In the genomic region with DNA sequence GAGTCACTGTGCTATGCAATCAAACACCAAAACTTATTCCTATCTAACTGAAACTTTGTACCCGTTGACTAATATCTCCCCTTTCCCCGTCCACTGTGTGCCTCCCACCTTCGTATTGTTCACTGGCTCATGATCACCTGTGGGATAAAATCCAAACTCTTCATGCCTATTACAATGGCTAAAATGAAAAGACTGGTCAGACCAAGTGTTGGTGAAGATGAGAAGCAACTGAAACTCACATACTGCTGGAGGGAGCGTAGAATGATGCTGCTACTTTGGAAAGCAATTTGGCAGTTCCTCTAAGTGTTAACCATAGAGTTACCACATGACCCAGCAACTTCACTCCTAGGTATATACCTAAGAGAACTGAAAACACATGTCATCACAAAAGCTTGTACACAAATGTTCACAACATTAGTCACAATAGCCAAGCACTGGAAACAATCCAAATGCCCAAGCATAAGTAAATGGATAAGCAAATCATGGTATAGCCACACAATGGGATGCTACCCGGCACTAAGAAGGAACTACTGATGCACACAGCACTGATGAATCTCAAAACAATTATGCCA, we compare ENCODE assay signal across 20 cellular contexts. TPM values are rescaled to one million over a fixed set of nuclear protein-coding genes. Genes with fewer than 3 reads are reported as not detected.
DNase-seq lines count a peak whose midpoint lies in the region; ATAC-seq and TF ChIP-seq lines count a peak whose summit lies in the region.
"Had no signal": no experiment of that assay in that cellular context is flagged by ENCODE, and none has a peak within 500 bp of the region (broad histone marks: within the 10 kb centered on the region; RNA-seq: fewer than 3 reads in every experiment).

No MANE protein-coding gene starts in this region.

- CTCF ChIA-PET in activated CD4-positive, alpha-beta memory T cell treated with anti-CD3 and anti-CD28 coated beads for 36 hours (lab: Charles Lee): no interaction called here
- CTCF ChIA-PET in activated CD4-positive, alpha-beta memory T cell treated with anti-CD3 and anti-CD28 coated beads, Interleukin-2, amount 10 ng/mL, durations not matched to agents 7 days and 5 days (lab: Charles Lee): interaction anchor here (5.6 kb wide), 1 partner anchor 164 kb away, joined by 71 read pairs; the partner anchor contains the start of gene SMIM29

- H3K9me3 Mint-ChIP-seq in activated CD4-positive, alpha-beta memory T cell treated with anti-CD3 and anti-CD28 coated beads for 36 hours: no peaks in the 10 kb centered on the region
- H3K9me3 Mint-ChIP-seq in activated CD4-positive, alpha-beta memory T cell treated with anti-CD3 and anti-CD28 coated beads, Interleukin-2, amount 10 ng/mL, durations not matched to agents 7 days and 5 days: no peaks in the 10 kb centered on the region
- H3K9me3 Mint-ChIP-seq in osteocyte (ENCODE audit: unreplicated experiment): no peaks in the 10 kb centered on the region
- H3K9me3 Mint-ChIP-seq: naive thymus-derived CD8-positive, alpha-beta T cell had no signal

- no peak overlapping the region for H3K4me3 Mint-ChIP-seq in activated CD4-positive, alpha-beta memory T cell treated with anti-CD3 and anti-CD28 coated beads for 36 hours
- no peak overlapping the region for H3K4me3 Mint-ChIP-seq in activated CD4-positive, alpha-beta memory T cell treated with anti-CD3 and anti-CD28 coated beads, Interleukin-2, amount 10 ng/mL, durations not matched to agents 7 days and 5 days
- H3K4me3 Mint-ChIP-seq in osteocyte (ENCODE audit: unreplicated experiment): no peak overlapping the region
- H3K4me3 Mint-ChIP-seq: naive thymus-derived CD8-positive, alpha-beta T cell had no signal

- peaks cover 7% of the 10 kb centered on the region for H3K4me1 ChIP-seq in RWPE2 (ENCODE audit: insufficient read depth, poor library complexity, severe bottlenecking)

- H3K9me3 ChIP-seq in RWPE2 (ENCODE audit: severe bottlenecking): no peaks in the 10 kb centered on the region
- H3K9me3 ChIP-seq: BLaER1 had no signal

- TF ChIP-seq CTCF in RWPE2 (IDR thresholded peaks at IDR 0.05; ENCODE audit: poor library complexity, severe bottlenecking): no peak
- no peak for TF ChIP-seq CTCF in choroid plexus epithelial cell (conservative IDR thresholded peaks at IDR 0.05; ENCODE audit: low read depth, low read length)
- no peak for TF ChIP-seq CTCF in osteocyte (IDR thresholded peaks at IDR 0.05)

- POLR2A ChIA-PET in activated CD4-positive, alpha-beta memory T cell treated with anti-CD3 and anti-CD28 coated beads for 36 hours (lab: Charles Lee): no interaction called here
- POLR2A ChIA-PET in activated CD4-positive, alpha-beta memory T cell treated with anti-CD3 and anti-CD28 coated beads, Interleukin-2, amount 10 ng/mL, durations not matched to agents 7 days and 5 days (lab: Charles Lee): no interaction called here

- H3K27me3 Mint-ChIP-seq in activated CD4-positive, alpha-beta memory T cell treated with anti-CD3 and anti-CD28 coated beads for 36 hours: no peaks in the 10 kb centered on the region
- H3K27me3 Mint-ChIP-seq in activated CD4-positive, alpha-beta memory T cell treated with anti-CD3 and anti-CD28 coated beads, Interleukin-2, amount 10 ng/mL, durations not matched to agents 7 days and 5 days: no peaks in the 10 kb centered on the region
- H3K27me3 Mint-ChIP-seq in osteocyte (ENCODE audit: unreplicated experiment): no peaks in the 10 kb centered on the region
- H3K27me3 Mint-ChIP-seq: naive thymus-derived CD8-positive, alpha-beta T cell had no signal

- H3K36me3 ChIP-seq in RWPE2 (ENCODE audit: low read depth): peaks cover 19% of the 10 kb centered on the region

- H3K27ac ChIP-seq in RWPE2 (ENCODE audit: poor library complexity, severe bottlenecking): no peak overlapping the region
- H3K27ac ChIP-seq: BLaER1, brain microvascular endothelial cell, hepatocyte, SK-N-MC had no signal

- intact Hi-C loops in activated CD4-positive, alpha-beta memory T cell treated with anti-CD3 and anti-CD28 coated beads for 36 hours (cut with micrococcal nuclease): no loop called here

- H3K36me3 Mint-ChIP-seq in activated CD4-positive, alpha-beta memory T cell treated with anti-CD3 and anti-CD28 coated beads for 36 hours: peaks cover 29% of the 10 kb centered on the region
- H3K36me3 Mint-ChIP-seq in activated CD4-positive, alpha-beta memory T cell treated with anti-CD3 and anti-CD28 coated beads, Interleukin-2, amount 10 ng/mL, durations not matched to agents 7 days and 5 days (ENCODE audit: low read depth): peaks cover 26% of the 10 kb centered on the region
- H3K36me3 Mint-ChIP-seq in osteocyte (ENCODE audit: unreplicated experiment): peaks cover 19% of the 10 kb centered on the region

- peak; percentile 26; the same call in 1 of the 3 replicates for ATAC-seq in RWPE2 (ENCODE audit: low read depth)
- no peak for ATAC-seq in GM19452 (IDR thresholded peaks at IDR 0.05; ENCODE audit: unreplicated experiment)
- ATAC-seq: naive thymus-derived CD8-positive, alpha-beta T cell had no signal

- peak overlapping the region; percentile 11 for H3K27ac Mint-ChIP-seq in activated CD4-positive, alpha-beta memory T cell treated with anti-CD3 and anti-CD28 coated beads for 36 hours
- no peak overlapping the region for H3K27ac Mint-ChIP-seq in activated CD4-positive, alpha-beta memory T cell treated with anti-CD3 and anti-CD28 coated beads, Interleukin-2, amount 10 ng/mL, durations not matched to agents 7 days and 5 days
- no peak overlapping the region for H3K27ac Mint-ChIP-seq in osteocyte (ENCODE audit: unreplicated experiment)

- H3K4me3 ChIP-seq in RWPE2 (ENCODE audit: severe bottlenecking) (no peak overlapping the region), choroid plexus epithelial cell (ENCODE audit: low read depth, low read length) (no peak overlapping the region)
- H3K4me3 ChIP-seq: BLaER1, hepatocyte, SK-N-MC, smooth muscle cell had no signal

- H3K27me3 ChIP-seq in RWPE2 (ENCODE audit: insufficient read depth, poor library complexity, severe bottlenecking): no peaks in the 10 kb centered on the region
- H3K27me3 ChIP-seq: BLaER1, brain microvascular endothelial cell, hepatocyte had no signal

- peaks cover 5% of the 10 kb centered on the region for H3K4me1 Mint-ChIP-seq in activated CD4-positive, alpha-beta memory T cell treated with anti-CD3 and anti-CD28 coated beads for 36 hours (ENCODE audit: low read depth)
- H3K4me1 Mint-ChIP-seq in activated CD4-positive, alpha-beta memory T cell treated with anti-CD3 and anti-CD28 coated beads, Interleukin-2, amount 10 ng/mL, durations not matched to agents 7 days and 5 days: peaks cover 5% of the 10 kb centered on the region
- no peaks in the 10 kb centered on the region for H3K4me1 Mint-ChIP-seq in osteocyte (ENCODE audit: unreplicated experiment)

- DNase-seq in activated CD4-positive, alpha-beta memory T cell treated with anti-CD3 and anti-CD28 coated beads for 36 hours: no peak
- DNase-seq in activated CD4-positive, alpha-beta memory T cell treated with anti-CD3 and anti-CD28 coated beads, Interleukin-2, amount 10 ng/mL, durations not matched to agents 7 days and 5 days: no peak
- DNase-seq in RWPE2 (ENCODE audit: low spot score) (no peak), choroid plexus epithelial cell (ENCODE audit: low read depth) (peak; percentile 39), renal cortical epithelial cell (ENCODE audit: low read depth) (peak; percentile 42), osteocyte (ENCODE audit: extremely low spot score, unreplicated experiment) (no peak)
- no peak for DNase-seq in stimulated activated naive CD4-positive, alpha-beta T cell (lab: John Stamatoyannopoulos, UW)
- DNase-seq: 8988T; activated gamma-delta T cell treated with Interleukin-2 at 50 U/mL for 16 hours; brain microvascular endothelial cell; GF-D8; mesenchymal stem cell; naive thymus-derived CD8-positive, alpha-beta T cell; NCI-H1694; NCI-H345 had no signal

RNA-seq across cellular contexts. Expression of gene RPS10, which starts 13.1 kb away (rescaled TPM):
- 1,000 to 10,000 TPM; 2,106 to 2,169 TPM for total RNA-seq in activated CD4-positive, alpha-beta memory T cell treated with anti-CD3 and anti-CD28 coated beads for 36 hours
- 1,000 to 10,000 TPM; 1,296 to 1,320 TPM for total RNA-seq in activated CD4-positive, alpha-beta memory T cell treated with anti-CD3 and anti-CD28 coated beads, Interleukin-2, amount 10 ng/mL, durations not matched to agents 7 days and 5 days
- total RNA-seq in renal cortical epithelial cell (755 and 4,125 TPM in 2 replicates), osteocyte (996 and 1,026 TPM in 2 replicates)

RNA-seq across cellular contexts. Expression of gene NUDT3, which starts 20.3 kb away (rescaled TPM):
- total RNA-seq in activated CD4-positive, alpha-beta memory T cell treated with anti-CD3 and anti-CD28 coated beads for 36 hours: 10 to 100 TPM; 12.7 to 13.4 TPM
- total RNA-seq in activated CD4-positive, alpha-beta memory T cell treated with anti-CD3 and anti-CD28 coated beads, Interleukin-2, amount 10 ng/mL, durations not matched to agents 7 days and 5 days: 10 to 100 TPM in 1 of 2 experiments, 1 to 10 TPM in 1; 9.9 to 10.0 TPM
- 19.3 and 26.9 TPM in 2 replicates for total RNA-seq in renal cortical epithelial cell
- 32.0 and 33.1 TPM in 2 replicates for total RNA-seq in osteocyte

RNA-seq across cellular contexts. Expression of gene PACSIN1, which starts 53.1 kb away (rescaled TPM):
- total RNA-seq in activated CD4-positive, alpha-beta memory T cell treated with anti-CD3 and anti-CD28 coated beads for 36 hours: under 1 TPM; 0.10 to 0.40 TPM
- total RNA-seq in activated CD4-positive, alpha-beta memory T cell treated with anti-CD3 and anti-CD28 coated beads, Interleukin-2, amount 10 ng/mL, durations not matched to agents 7 days and 5 days: 1 to 10 TPM; 1.8 to 2.2 TPM
- total RNA-seq in renal cortical epithelial cell (under 0.01 TPM in 1 of 2 replicates, not detected in the other), osteocyte (not detected in 2 replicates)
- total RNA-seq: smooth muscle cell had no signal

Comparison
In these comparisons a context has a peak if more than half of its experiments do, and no peak if none do; other contexts are left out.
1. DNase-seq: peak in choroid plexus epithelial cell (single experiment) and renal cortical epithelial cell (single experiment); none in activated CD4-positive, alpha-beta memory T cell treated with anti-CD3 and anti-CD28 coated beads for 36 hours (single experiment), activated CD4-positive, alpha-beta memory T cell treated with anti-CD3 and anti-CD28 coated beads, Interleukin-2, amount 10 ng/mL, durations not matched to agents 7 days and 5 days (single experiment), RWPE2 (single experiment), osteocyte (single experiment) and stimulated activated naive CD4-positive, alpha-beta T cell (0 of 6).